In genomic region chr20:10667077-10667401, GRCh38 we compare ENCODE assay signal across 9 cellular contexts. TPM values are rescaled to one million over a fixed set of nuclear protein-coding genes. Genes with fewer than 3 reads are reported as not detected.
A peak's percentile ranks its signal among the peaks of the same experiment; 100 is the strongest.
DNase-seq lines count a peak whose midpoint lies in the region; TF ChIP-seq lines count a peak whose summit lies in the region.
"Had no signal": no experiment of that assay in that cellular context is flagged by ENCODE, and none has a peak within 500 bp of the region (broad histone marks: within the 10 kb centered on the region; RNA-seq: fewer than 3 reads in every experiment).

No MANE protein-coding gene starts in this region.

- peaks cover 94% of the 10 kb centered on the region for H3K4me1 Mint-ChIP-seq in nephron progenitor cell

- H3K27ac ChIP-seq in esophagus muscularis mucosa (replicated peaks in 1 of 4) (peak overlapping the region; percentile 49 to 60 (median 56)), uterus (peak overlapping the region; percentile 61 to 64)

- WGBS in esophagus muscularis mucosa, result 54% methylated on average over 7 of the region's 21 CpGs

- H3K9me3 ChIP-seq in esophagus muscularis mucosa, result no peaks in the 10 kb centered on the region
- H3K9me3 ChIP-seq in uterus, result no peaks in the 10 kb centered on the region

- H3K36me3 ChIP-seq in esophagus muscularis mucosa (peaks cover 2 to 48% (median 14%) of the 10 kb centered on the region in 4 donors), uterus (no peaks in the 10 kb centered on the region)

- DNase-seq in NCI-H2029 (lab: John Stamatoyannopoulos, UW), result peak; percentile 86
- no peak for DNase-seq in NCI-H2029 treated with DMSO at 0.1 percent for 48 hours (lab: John Stamatoyannopoulos, UW)
- no peak for DNase-seq in esophagus muscularis mucosa (ENCODE audit: extremely low spot score)
- no peak for DNase-seq in nephron progenitor cell
- peak; percentile 43 to 59 for DNase-seq in uterus
- DNase-seq in effector CD8-positive, alpha-beta T cell (lab: John Stamatoyannopoulos, UW), result no peak
- DNase-seq in ureter (ENCODE audit: low spot score), result no peak
- no peak for DNase-seq in stimulated activated CD4-positive, alpha-beta T cell treated with anti-CD3 and anti-CD28 coated beads, Interleukin-1b, Interleukin-23, amount 100 ng/mL, for 48 hours
- DNase-seq: effector memory CD4-positive, alpha-beta T cell had no signal

- TF ChIP-seq CTCF in esophagus muscularis mucosa (IDR thresholded peaks at IDR 0.05) (no peak), nephron progenitor cell (IDR thresholded peaks at IDR 0.05) (no peak), uterus (IDR thresholded peaks at IDR 0.05) (no peak)

- no peak for TF ChIP-seq EP300 in esophagus muscularis mucosa (IDR thresholded peaks at IDR 0.05)

- H3K27ac Mint-ChIP-seq in nephron progenitor cell, result peak overlapping the region; percentile 19

- no peaks in the 10 kb centered on the region for H3K27me3 Mint-ChIP-seq in nephron progenitor cell (ENCODE audit: low read depth, poor library complexity)

- H3K4me3 ChIP-seq in esophagus muscularis mucosa (peak overlapping the region in 3 of 4 donors; percentile 10 to 32 (median 10)), uterus (no peak overlapping the region)

- peaks cover 55% of the 10 kb centered on the region for H3K36me3 Mint-ChIP-seq in nephron progenitor cell (ENCODE audit: low read depth)

- intact Hi-C loops in esophagus muscularis mucosa (cut with DNase I), result loop anchor here (10.0 kb wide), 1 partner anchor 608 kb away; no protein-coding TSS in a partner anchor
- intact Hi-C loops in uterus (cut with DNase I; ENCODE audit: low total_unique reads), result no loop called here

- H3K27me3 ChIP-seq in esophagus muscularis mucosa, result peaks cover 0 to 7% (median 0%) of the 10 kb centered on the region in 4 donors
- H3K27me3 ChIP-seq in uterus, result no peaks in the 10 kb centered on the region

- TF ChIP-seq POLR2A in esophagus muscularis mucosa (IDR thresholded peaks at IDR 0.05; ENCODE audit: low read depth), result no peak
- peak in 1 of 2 donors; percentile 13 for TF ChIP-seq POLR2A in uterus (IDR thresholded peaks at IDR 0.05)

- peak overlapping the region; percentile 59 for H3K4me3 Mint-ChIP-seq in nephron progenitor cell

- H3K9me3 Mint-ChIP-seq in nephron progenitor cell, result no peaks in the 10 kb centered on the region

- peaks cover 42 to 77% (median 70%) of the 10 kb centered on the region in 4 donors for H3K4me1 ChIP-seq in esophagus muscularis mucosa
- H3K4me1 ChIP-seq in uterus, result peaks cover 5 to 8% of the 10 kb centered on the region in 2 donors

RNA-seq across cellular contexts. Expression of gene JAG1, which starts 6.8 kb away (rescaled TPM):
- total RNA-seq in esophagus muscularis mucosa (10 to 100 TPM; 30.7 to 41.9 (median 36.3) TPM), uterus (100 to 1,000 TPM in 2 of 4 donors, 10 to 100 TPM in 2; 53.8 to 154 (median 111) TPM), ureter (161 TPM)

Comparison
In these comparisons a context has a peak if more than half of its experiments do, and no peak if none do; other contexts are left out.
1. DNase-seq: peak in NCI-H2029 (single experiment) and uterus (2 of 2); none in NCI-H2029 treated with DMSO at 0.1 percent for 48 hours (single experiment), esophagus muscularis mucosa (single experiment), nephron progenitor cell (single experiment), effector CD8-positive, alpha-beta T cell (single experiment), ureter (single experiment) and stimulated activated CD4-positive, alpha-beta T cell treated with anti-CD3 and anti-CD28 coated beads, Interleukin-1b, Interleukin-23, amount 100 ng/mL, for 48 hours (single experiment).
2. H3K4me3 ChIP-seq: peak in esophagus muscularis mucosa (3 of 4); none in uterus (0 of 2).